ENCODE assay signal across 1 cellular context in genomic region chr12:97711392-97711791, GRCh38.
TF ChIP-seq lines count a peak whose summit lies in the region.

No MANE protein-coding gene starts in this region.

TF ChIP-seq in GM23338, 12 proteins besides CTCF, POLR2A, EP300 and RAD21 (continued from another document):
- TF ChIP-seq ETS1 (IDR thresholded peaks at IDR 0.05) = no peak
